Comparison of ENCODE assay signal across 37 cellular contexts in genomic region chr5:167552356-167552755, GRCh38.
"Had no signal": no experiment of that assay in that cellular context is flagged by ENCODE, and none has a peak within 500 bp of the region (broad histone marks: within the 10 kb centered on the region; RNA-seq: fewer than 3 reads in every experiment).

No MANE protein-coding gene starts in this region.

- H3K27ac Mint-ChIP-seq: activated naive CD4-positive, alpha-beta T cell treated with anti-CD3 and anti-CD28 coated beads for 36 hours; activated naive CD4-positive, alpha-beta T cell treated with anti-CD3 and anti-CD28 coated beads, Interleukin-2, amount 10 ng/mL, durations not matched to agents 7 days and 5 days; activated naive CD4-positive, alpha-beta T cell treated with anti-CD3 and anti-CD28 coated beads, Interleukin-2, amount 50 U/mL, for 24 hours; activated naive CD4-positive, alpha-beta T cell treated with anti-CD3 and anti-CD28 coated beads, Interleukin-2, amount 50 U/mL, for 72 hours; activated naive CD8-positive, alpha-beta T cell; activated naive CD8-positive, alpha-beta T cell treated with anti-CD3 and anti-CD28 coated beads for 36 hours; activated naive CD8-positive, alpha-beta T cell treated with anti-CD3 and anti-CD28 coated beads, Interleukin-2, amount 10 ng/mL, durations not matched to agents 7 days and 5 days; activated naive CD8-positive, alpha-beta T cell treated with anti-CD3 and anti-CD28 coated beads, Interleukin-2, amount 50 U/mL, for 24 hours; activated T-cell treated with anti-CD3 and anti-CD28 coated beads, Interleukin-2, amount 50 U/mL, for 24 hours; activated T-cell treated with anti-CD3 and anti-CD28 coated beads, Interleukin-2, amount 50 U/mL, for 72 hours; activated T-helper 1 cell treated with anti-CD3 and anti-CD28 coated beads, Interleukin-12 subunit alpha, Interleukin-12 subunit beta, Interleukin-2, Interleukin-4 antibody, amounts not matched to agents 30 ng/mL and 10 ng/mL and 1 ng/mL, durations not matched to agents 14 hours and 24 hours and 36 hours; activated T-helper 17 cell treated with anti-CD3 and anti-CD28 coated beads, Interleukin-2, amount 50 U/mL, for 72 hours; activated T-helper 2 cell treated with anti-CD3 and anti-CD28 coated beads, Interferon-gamma antibody, Interleukin-2, Interleukin-4, amounts not matched to agents 10 μg/mL and 5 μg/mL and 100 μg/mL, durations not matched to agents 14 hours and 24 hours and 36 hours had no signal

- H3K9me3 ChIP-seq: adrenal gland, ascending aorta, body of pancreas, breast epithelium had no signal

- H3K9me3 Mint-ChIP-seq: activated naive CD4-positive, alpha-beta T cell treated with anti-CD3 and anti-CD28 coated beads for 36 hours; activated naive CD4-positive, alpha-beta T cell treated with anti-CD3 and anti-CD28 coated beads, Interleukin-2, amount 10 ng/mL, durations not matched to agents 7 days and 5 days; activated naive CD4-positive, alpha-beta T cell treated with anti-CD3 and anti-CD28 coated beads, Interleukin-2, amount 50 U/mL, for 24 hours; activated naive CD8-positive, alpha-beta T cell treated with anti-CD3 and anti-CD28 coated beads for 36 hours; activated naive CD8-positive, alpha-beta T cell treated with anti-CD3 and anti-CD28 coated beads, Interleukin-2, amount 10 ng/mL, durations not matched to agents 7 days and 5 days; activated T-cell treated with anti-CD3 and anti-CD28 coated beads, Interleukin-2, amount 50 U/mL, for 24 hours; activated T-helper 1 cell treated with anti-CD3 and anti-CD28 coated beads, Interleukin-12 subunit alpha, Interleukin-12 subunit beta, Interleukin-2, Interleukin-4 antibody, amounts not matched to agents 30 ng/mL and 10 ng/mL and 1 ng/mL, durations not matched to agents 14 hours and 24 hours and 36 hours; activated T-helper 17 cell treated with anti-CD3 and anti-CD28 coated beads, Interleukin-2, amount 50 U/mL, for 72 hours; activated T-helper 2 cell treated with anti-CD3 and anti-CD28 coated beads, Interferon-gamma antibody, Interleukin-2, Interleukin-4, amounts not matched to agents 10 μg/mL and 5 μg/mL and 100 μg/mL, durations not matched to agents 14 hours and 24 hours and 36 hours; brain had no signal

- DNase-seq: activated effector memory CD4-positive, alpha-beta T cell treated with anti-CD3 and anti-CD28 coated beads, Interleukin-2, amount 50 U/mL, for 16 hours; activated effector memory CD4-positive, alpha-beta T cell treated with Interleukin-2 at 50 U/mL for 16 hours; activated gamma-delta T cell; activated gamma-delta T cell treated with Interleukin-2 at 50 U/mL for 16 hours; activated naive CD4-positive, alpha-beta T cell; activated naive CD4-positive, alpha-beta T cell treated with anti-CD3 and anti-CD28 coated beads for 36 hours; activated naive CD4-positive, alpha-beta T cell treated with anti-CD3 and anti-CD28 coated beads, Interleukin-2, amount 10 ng/mL, durations not matched to agents 7 days and 5 days; activated naive CD4-positive, alpha-beta T cell treated with anti-CD3 and anti-CD28 coated beads, Interleukin-2, amount 50 U/mL, for 16 hours; activated naive CD4-positive, alpha-beta T cell treated with Interleukin-2 at 50 U/mL for 16 hours; activated naive CD8-positive, alpha-beta T cell treated with anti-CD3 and anti-CD28 coated beads for 36 hours; activated naive CD8-positive, alpha-beta T cell treated with anti-CD3 and anti-CD28 coated beads, Interleukin-2, amount 10 ng/mL, durations not matched to agents 7 days and 5 days; activated naive CD8-positive, alpha-beta T cell treated with anti-CD3 and anti-CD28 coated beads, Interleukin-2, amount 50 U/mL, for 24 hours; activated T-cell treated with anti-CD3 and anti-CD28 coated beads, Interleukin-2, amount 50 U/mL, for 1 hour; activated T-cell treated with anti-CD3 and anti-CD28 coated beads, Interleukin-2, amount 50 U/mL, for 24 hours; activated T-cell treated with anti-CD3 and anti-CD28 coated beads, Interleukin-2, amount 50 U/mL, for 4 hours; activated T-cell treated with anti-CD3 and anti-CD28 coated beads, Interleukin-2, amount 50 U/mL, for 48 hours; activated T-cell treated with anti-CD3 and anti-CD28 coated beads, Interleukin-2, amount 50 U/mL, for 72 hours; adrenal gland; amniotic stem cell; amygdala; anterior cingulate cortex; aorta; body of pancreas; brain microvascular endothelial cell; central memory CD4-positive, alpha-beta T cell; cerebellar nuclear complex had no signal

- H3K4me1 Mint-ChIP-seq: activated naive CD4-positive, alpha-beta T cell treated with anti-CD3 and anti-CD28 coated beads, Interleukin-2, amount 10 ng/mL, durations not matched to agents 7 days and 5 days; activated naive CD4-positive, alpha-beta T cell treated with anti-CD3 and anti-CD28 coated beads, Interleukin-2, amount 50 U/mL, for 24 hours; activated naive CD8-positive, alpha-beta T cell treated with anti-CD3 and anti-CD28 coated beads for 36 hours; activated naive CD8-positive, alpha-beta T cell treated with anti-CD3 and anti-CD28 coated beads, Interleukin-2, amount 10 ng/mL, durations not matched to agents 7 days and 5 days; activated naive CD8-positive, alpha-beta T cell treated with anti-CD3 and anti-CD28 coated beads, Interleukin-2, amount 50 U/mL, for 24 hours; activated T-helper 17 cell treated with anti-CD3 and anti-CD28 coated beads, Interleukin-2, amount 50 U/mL, for 72 hours; central memory CD8-positive, alpha-beta T cell had no signal

- H3K27me3 ChIP-seq: adrenal gland, ascending aorta, body of pancreas, brain microvascular endothelial cell, breast epithelium had no signal

- H3K36me3 Mint-ChIP-seq: activated naive CD4-positive, alpha-beta T cell treated with anti-CD3 and anti-CD28 coated beads, Interleukin-2, amount 10 ng/mL, durations not matched to agents 7 days and 5 days; activated naive CD4-positive, alpha-beta T cell treated with anti-CD3 and anti-CD28 coated beads, Interleukin-2, amount 50 U/mL, for 24 hours; activated naive CD4-positive, alpha-beta T cell treated with anti-CD3 and anti-CD28 coated beads, Interleukin-2, amount 50 U/mL, for 72 hours; activated naive CD8-positive, alpha-beta T cell; activated naive CD8-positive, alpha-beta T cell treated with anti-CD3 and anti-CD28 coated beads for 36 hours; activated naive CD8-positive, alpha-beta T cell treated with anti-CD3 and anti-CD28 coated beads, Interleukin-2, amount 10 ng/mL, durations not matched to agents 7 days and 5 days; brain had no signal

- H3K27me3 Mint-ChIP-seq: activated naive CD4-positive, alpha-beta T cell treated with anti-CD3 and anti-CD28 coated beads, Interleukin-2, amount 10 ng/mL, durations not matched to agents 7 days and 5 days; activated naive CD4-positive, alpha-beta T cell treated with anti-CD3 and anti-CD28 coated beads, Interleukin-2, amount 50 U/mL, for 24 hours; activated naive CD8-positive, alpha-beta T cell; activated naive CD8-positive, alpha-beta T cell treated with anti-CD3 and anti-CD28 coated beads for 36 hours; activated naive CD8-positive, alpha-beta T cell treated with anti-CD3 and anti-CD28 coated beads, Interleukin-2, amount 10 ng/mL, durations not matched to agents 7 days and 5 days; activated naive CD8-positive, alpha-beta T cell treated with anti-CD3 and anti-CD28 coated beads, Interleukin-2, amount 50 U/mL, for 24 hours; activated T-cell treated with anti-CD3 and anti-CD28 coated beads, Interleukin-2, amount 50 U/mL, for 24 hours; activated T-helper 17 cell treated with anti-CD3 and anti-CD28 coated beads, Interleukin-2, amount 50 U/mL, for 72 hours; central memory CD8-positive, alpha-beta T cell had no signal

- H3K4me3 Mint-ChIP-seq: activated naive CD4-positive, alpha-beta T cell treated with anti-CD3 and anti-CD28 coated beads for 36 hours; activated naive CD4-positive, alpha-beta T cell treated with anti-CD3 and anti-CD28 coated beads, Interleukin-2, amount 10 ng/mL, durations not matched to agents 7 days and 5 days; activated naive CD4-positive, alpha-beta T cell treated with anti-CD3 and anti-CD28 coated beads, Interleukin-2, amount 50 U/mL, for 24 hours; activated naive CD8-positive, alpha-beta T cell; activated naive CD8-positive, alpha-beta T cell treated with anti-CD3 and anti-CD28 coated beads for 36 hours; activated naive CD8-positive, alpha-beta T cell treated with anti-CD3 and anti-CD28 coated beads, Interleukin-2, amount 10 ng/mL, durations not matched to agents 7 days and 5 days; activated naive CD8-positive, alpha-beta T cell treated with anti-CD3 and anti-CD28 coated beads, Interleukin-2, amount 50 U/mL, for 24 hours; activated T-cell treated with anti-CD3 and anti-CD28 coated beads, Interleukin-2, amount 50 U/mL, for 24 hours; activated T-cell treated with anti-CD3 and anti-CD28 coated beads, Interleukin-2, amount 50 U/mL, for 4 hours; activated T-cell treated with anti-CD3 and anti-CD28 coated beads, Interleukin-2, amount 50 U/mL, for 72 hours; activated T-helper 1 cell treated with anti-CD3 and anti-CD28 coated beads, Interleukin-12 subunit alpha, Interleukin-12 subunit beta, Interleukin-2, Interleukin-4 antibody, amounts not matched to agents 30 ng/mL and 10 ng/mL and 1 ng/mL, durations not matched to agents 14 hours and 24 hours and 36 hours; activated T-helper 17 cell treated with anti-CD3 and anti-CD28 coated beads, Interleukin-2, amount 50 U/mL, for 72 hours; brain; central memory CD8-positive, alpha-beta T cell had no signal

- H3K27ac ChIP-seq: adrenal gland, ascending aorta, body of pancreas, brain microvascular endothelial cell, breast epithelium, cardiac muscle cell had no signal

- H3K36me3 ChIP-seq: adrenal gland, ascending aorta, brain microvascular endothelial cell, breast epithelium, cardiac muscle cell had no signal

- H3K4me3 ChIP-seq: adrenal gland, ascending aorta, body of pancreas, breast epithelium, cardiac muscle cell had no signal

- H3K4me1 ChIP-seq: adrenal gland, ascending aorta, body of pancreas, breast epithelium had no signal
